In the genomic region with DNA sequence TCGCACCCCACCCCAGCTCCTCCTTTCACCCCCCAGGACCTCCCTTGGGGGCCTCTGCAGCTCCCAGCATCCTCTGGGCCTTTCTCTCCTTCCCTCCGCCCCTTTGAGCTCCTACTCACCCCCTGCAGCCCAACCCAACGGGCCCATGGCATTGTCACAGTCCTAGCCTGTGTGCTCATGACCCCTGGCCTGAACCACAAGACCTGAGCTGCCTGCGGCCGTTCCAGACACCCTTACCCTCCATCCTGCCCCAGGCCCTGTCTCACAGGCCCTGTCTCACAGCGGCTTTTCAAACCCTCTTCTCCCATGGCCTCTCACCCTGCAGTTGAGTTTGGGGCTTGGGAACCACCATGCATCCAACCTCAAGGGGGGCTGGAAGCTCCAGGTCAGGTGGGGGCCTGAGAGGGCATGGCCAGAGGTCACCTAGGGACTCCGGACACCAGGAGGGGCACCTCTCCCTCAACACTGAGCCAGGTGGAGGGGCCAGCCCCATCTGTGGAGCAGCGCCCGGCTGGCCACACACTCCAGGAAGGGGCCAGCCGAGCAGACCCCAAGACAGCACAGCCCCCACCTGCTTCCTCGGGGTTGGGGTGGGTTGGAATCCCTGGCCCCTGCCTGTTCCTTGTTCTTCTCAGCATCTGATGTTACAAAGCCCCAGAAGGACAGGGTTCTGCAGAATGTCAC, we compare ENCODE assay signal across 24 cellular contexts. TPM values are rescaled to one million over a fixed set of nuclear protein-coding genes. Genes with fewer than 3 reads are reported as not detected.
DNase-seq lines count a peak whose midpoint lies in the region; ATAC-seq, FAIRE-seq and TF ChIP-seq lines count a peak whose summit lies in the region.
"Had no signal": no experiment of that assay in that cellular context is flagged by ENCODE, and none has a peak within 500 bp of the region (broad histone marks: within the 10 kb centered on the region; RNA-seq: fewer than 3 reads in every experiment).

No MANE protein-coding gene starts in this region.

- 85% methylated on average over 11 of the region's 11 CpGs for WGBS in right cardiac atrium
- WGBS in HepG2 (ENCODE audit: low lambda C conversion rate): 63% methylated on average over 8 of the region's 11 CpGs
- WGBS in neuronal stem cell (ENCODE audit: extremely low coverage in 2 of 2, insufficient read length in 2 of 2, insufficient replicate concordance in 1 of 2), 2 donors: no CpG with 5 or more reads among the region's 11 CpGs

- H3K27ac ChIP-seq in right cardiac atrium (ENCODE audit: low read length) (no peak overlapping the region), right atrium auricular region (no peak overlapping the region), HepG2 (ENCODE audit: extremely low read length, insufficient read depth, low read length) (no peak overlapping the region), neuronal stem cell (replicated peaks; ENCODE audit: low read length) (no peak overlapping the region)
- H3K27ac ChIP-seq: 22Rv1, A549, C4-2B, GM23248, HL-60 had no signal

- H3K23ac ChIP-seq in neuronal stem cell (ENCODE audit: low read depth, low read length, poor library complexity): no peak overlapping the region

- H3K36me3 ChIP-seq in right atrium auricular region: no peaks in the 10 kb centered on the region
- no peaks in the 10 kb centered on the region for H3K36me3 ChIP-seq in HepG2 (replicated peaks in 1 of 2; ENCODE audit: control insufficient read depth in 1 of 2, insufficient read depth in 2 of 2, low read length in 2 of 2)
- no peaks in the 10 kb centered on the region for H3K36me3 ChIP-seq in neuronal stem cell (replicated peaks in 1 of 2; ENCODE audit: control insufficient read depth in 2 of 2, insufficient read depth in 2 of 2, low read length in 2 of 2)

- no peaks in the 10 kb centered on the region for H3K9me3 ChIP-seq in right cardiac atrium (ENCODE audit: control insufficient read depth, low read length)
- no peaks in the 10 kb centered on the region for H3K9me3 ChIP-seq in right atrium auricular region
- H3K9me3 ChIP-seq in HepG2 (ENCODE audit: low read length): no peaks in the 10 kb centered on the region
- no peaks in the 10 kb centered on the region for H3K9me3 ChIP-seq in neuronal stem cell (replicated peaks in 1 of 2; ENCODE audit: control insufficient read depth in 2 of 2, insufficient read depth in 1 of 2, low read depth in 1 of 2, low read length in 2 of 2)
- H3K9me3 ChIP-seq: A549 had no signal

- peak overlapping the region; percentile 71 for H3K18ac ChIP-seq in neuronal stem cell (ENCODE audit: low read length)

- peak overlapping the region; percentile 26 for H2BK15ac ChIP-seq in neuronal stem cell (ENCODE audit: low read length)

- no peak for TF ChIP-seq CTCF in right atrium auricular region (IDR thresholded peaks at IDR 0.05)
- TF ChIP-seq CTCF in HepG2 (CRISPR knock-in tag; IDR thresholded peaks at IDR 0.05): no peak
- no peak for TF ChIP-seq CTCF in type B pancreatic cell (conservative IDR thresholded peaks at IDR 0.05)

- H3K79me1 ChIP-seq in neuronal stem cell (ENCODE audit: low read depth, low read length): no peaks in the 10 kb centered on the region

- no peak overlapping the region for H2AFZ ChIP-seq in HepG2 (ENCODE audit: low read length)
- H2AFZ ChIP-seq in neuronal stem cell (ENCODE audit: low read length): peak overlapping the region; percentile 45
- H2AFZ ChIP-seq: GM23248 had no signal

- ATAC-seq in activated naive CD4-positive, alpha-beta T cell treated with anti-CD3 and anti-CD28 coated beads, Interleukin-2, amount 50 U/mL, for 72 hours: no peak
- ATAC-seq in right cardiac atrium (no peak), HepG2 (peak; percentile 16)

- no peaks in the 10 kb centered on the region for H3K27me3 ChIP-seq in right cardiac atrium (ENCODE audit: control insufficient read depth, insufficient read depth)
- H3K27me3 ChIP-seq in right atrium auricular region: no peaks in the 10 kb centered on the region
- no peaks in the 10 kb centered on the region; a peak in 1 of 5 replicates for H3K27me3 ChIP-seq in HepG2 (ENCODE audit: control insufficient read depth in 1 of 2, insufficient read depth in 2 of 2, low read length in 2 of 2)
- peaks cover 0 to 9% (median 0%) of the 10 kb centered on the region in 3 experiments for H3K27me3 ChIP-seq in neuronal stem cell (ENCODE audit: control insufficient read depth in 3 of 3, insufficient read depth in 3 of 3, low read depth in 1 of 3, low read length in 3 of 3)

- TF ChIP-seq POLR2A in HepG2 (IDR thresholded peaks at IDR 0.05; ENCODE audit: insufficient read depth in 1 of 2, low read depth in 2 of 2, low read length in 2 of 2): no peak

- H4K20me1 ChIP-seq in HepG2 (ENCODE audit: insufficient read depth, low read length): no peaks in the 10 kb centered on the region

- H3K4me3 Mint-ChIP-seq in activated naive CD4-positive, alpha-beta T cell treated with anti-CD3 and anti-CD28 coated beads, Interleukin-2, amount 50 U/mL, for 24 hours: no peak overlapping the region
- no peak overlapping the region for H3K4me3 Mint-ChIP-seq in type B pancreatic cell
- H3K4me3 Mint-ChIP-seq: CD4-positive, alpha-beta memory T cell; HFFc6 had no signal

- H2AK5ac ChIP-seq in neuronal stem cell (ENCODE audit: low read depth, low read length): peak overlapping the region; percentile 88

- H3K4me3 ChIP-seq in right cardiac atrium (ENCODE audit: low read length): no peak overlapping the region
- H3K4me3 ChIP-seq in right atrium auricular region: no peak overlapping the region
- H3K4me3 ChIP-seq in HepG2 (replicated peaks in 1 of 3; ENCODE audit: insufficient read depth in 1 of 3, low read depth in 2 of 3, low read length in 3 of 3): peak overlapping the region in 1 of 3 experiments; percentile 45; a peak in 1 of 6 replicates
- no peak overlapping the region for H3K4me3 ChIP-seq in neuronal stem cell (ENCODE audit: low read length in 2 of 2)
- H3K4me3 ChIP-seq: A549, GM23248 had no signal

- no peak overlapping the region for H2BK120ac ChIP-seq in neuronal stem cell (ENCODE audit: low read depth, low read length)

- TF ChIP-seq EP300 in HepG2 (IDR thresholded peaks at IDR 0.05; ENCODE audit: low read depth in 2 of 2, low read length in 2 of 2): no peak
- no peak for TF ChIP-seq EP300 in HepG2 (CRISPR knock-in tag; IDR thresholded peaks at IDR 0.05; ENCODE audit: borderline replicate concordance)

- H3K9me3 Mint-ChIP-seq in activated naive CD4-positive, alpha-beta T cell treated with anti-CD3 and anti-CD28 coated beads, Interleukin-2, amount 50 U/mL, for 24 hours: no peaks in the 10 kb centered on the region
- no peaks in the 10 kb centered on the region for H3K9me3 Mint-ChIP-seq in activated naive CD4-positive, alpha-beta T cell treated with anti-CD3 and anti-CD28 coated beads, Interleukin-2, amount 50 U/mL, for 72 hours
- no peaks in the 10 kb centered on the region for H3K9me3 Mint-ChIP-seq in type B pancreatic cell
- H3K9me3 Mint-ChIP-seq: HFFc6 had no signal

- peak overlapping the region; percentile 84 for H2BK12ac ChIP-seq in neuronal stem cell (ENCODE audit: low read length)

- no peaks in the 10 kb centered on the region for H3K36me3 Mint-ChIP-seq in activated naive CD4-positive, alpha-beta T cell treated with anti-CD3 and anti-CD28 coated beads, Interleukin-2, amount 50 U/mL, for 24 hours
- H3K36me3 Mint-ChIP-seq in activated naive CD4-positive, alpha-beta T cell treated with anti-CD3 and anti-CD28 coated beads, Interleukin-2, amount 50 U/mL, for 72 hours: no peaks in the 10 kb centered on the region
- peaks cover 5% of the 10 kb centered on the region for H3K36me3 Mint-ChIP-seq in type B pancreatic cell
- H3K36me3 Mint-ChIP-seq: CD4-positive, alpha-beta memory T cell had no signal

- no peak for TF ChIP-seq RAD21 in HepG2 (CRISPR knock-in tag; IDR thresholded peaks at IDR 0.05)

- POLR2A ChIA-PET in HepG2 (lab: Yijun Ruan, JAX): interaction anchor here (1.6 to 9.3 kb wide), 2 partner anchors 14 to 32 kb away, joined by 5 to 63 read pairs; no protein-coding TSS in a partner anchor

- peak overlapping the region; percentile 22 for H3K4me2 ChIP-seq in HepG2 (ENCODE audit: low read depth, low read length)
- no peak overlapping the region for H3K4me2 ChIP-seq in neuronal stem cell (ENCODE audit: insufficient read depth, low read length, poor library complexity, severe bottlenecking)
- H3K4me2 ChIP-seq: A549 had no signal

- no peaks in the 10 kb centered on the region for H3K79me2 ChIP-seq in HepG2 (ENCODE audit: insufficient read depth, low read length)

- no peak overlapping the region for H3K14ac ChIP-seq in neuronal stem cell (ENCODE audit: low read length)

- no peaks in the 10 kb centered on the region for H3K4me1 ChIP-seq in right cardiac atrium (ENCODE audit: control insufficient read depth, insufficient read depth, low read length)
- no peaks in the 10 kb centered on the region for H3K4me1 ChIP-seq in right atrium auricular region
- H3K4me1 ChIP-seq in HepG2 (ENCODE audit: insufficient read depth, low read length): peaks cover 65% of the 10 kb centered on the region
- H3K4me1 ChIP-seq in neuronal stem cell (ENCODE audit: control insufficient read depth in 2 of 2, insufficient read depth in 1 of 2, low read depth in 1 of 2, low read length in 2 of 2): peaks cover 0 to 2% of the 10 kb centered on the region in 2 donors

- peak overlapping the region; percentile 41 for H3K27ac Mint-ChIP-seq in activated naive CD4-positive, alpha-beta T cell treated with anti-CD3 and anti-CD28 coated beads, Interleukin-2, amount 50 U/mL, for 24 hours
- no peak overlapping the region for H3K27ac Mint-ChIP-seq in activated naive CD4-positive, alpha-beta T cell treated with anti-CD3 and anti-CD28 coated beads, Interleukin-2, amount 50 U/mL, for 72 hours
- H3K27ac Mint-ChIP-seq in type B pancreatic cell: no peak overlapping the region
- H3K27ac Mint-ChIP-seq: CD4-positive, alpha-beta memory T cell; HFFc6 had no signal

- peak overlapping the region; percentile 22 for H2BK5ac ChIP-seq in neuronal stem cell (ENCODE audit: low read length)

- peaks cover 4% of the 10 kb centered on the region for H3K4me1 Mint-ChIP-seq in activated naive CD4-positive, alpha-beta T cell treated with anti-CD3 and anti-CD28 coated beads, Interleukin-2, amount 50 U/mL, for 24 hours
- H3K4me1 Mint-ChIP-seq in type B pancreatic cell (ENCODE audit: unreplicated experiment): peaks cover 9% of the 10 kb centered on the region
- H3K4me1 Mint-ChIP-seq: CD4-positive, alpha-beta memory T cell had no signal

- BruUV-seq in HepG2 (replicated peaks; lab: Mats Ljungman, UMichigan): no TSS peak

- intact Hi-C loops in right cardiac atrium (cut with DNase I) (no loop called here), HepG2 (cut with micrococcal nuclease; ENCODE audit: unreplicated experiment) (no loop called here)

- no peak overlapping the region for H4K91ac ChIP-seq in neuronal stem cell (ENCODE audit: low read depth, low read length, poor library complexity)

- no peaks in the 10 kb centered on the region for H3K27me3 Mint-ChIP-seq in activated naive CD4-positive, alpha-beta T cell treated with anti-CD3 and anti-CD28 coated beads, Interleukin-2, amount 50 U/mL, for 24 hours
- H3K27me3 Mint-ChIP-seq in type B pancreatic cell: no peaks in the 10 kb centered on the region
- H3K27me3 Mint-ChIP-seq: CD4-positive, alpha-beta memory T cell had no signal

- FAIRE-seq in HepG2 (lab: Jason Lieb, UNC): no peak
- FAIRE-seq: A549, H54 had no signal

- H3K9ac ChIP-seq in HepG2 (ENCODE audit: insufficient read depth, low read depth, low read length) (no peak overlapping the region), neuronal stem cell (ENCODE audit: low read depth, low read length, poor library complexity) (no peak overlapping the region)
- H3K9ac ChIP-seq: GM23248 had no signal

- H4K8ac ChIP-seq in neuronal stem cell (ENCODE audit: low read depth, low read length): no peak overlapping the region

- DNase-seq in activated naive CD4-positive, alpha-beta T cell treated with anti-CD3 and anti-CD28 coated beads, Interleukin-2, amount 50 U/mL, for 72 hours (ENCODE audit: low spot score in 2 of 2): no peak
- DNase-seq in right cardiac atrium (peak; percentile 6 to 25 (median 13)), right atrium auricular region (ENCODE audit: low spot score) (no peak), HepG2 (ENCODE audit: low spot score) (no peak), neuronal stem cell (ENCODE audit: low spot score) (no peak), COR-L47 (lab: John Stamatoyannopoulos, UW) (no peak), type B pancreatic cell (ENCODE audit: extremely low spot score, unreplicated experiment) (no peak)
- DNase-seq: AML-193; Calu3; CD4-positive, alpha-beta memory T cell; DMS79 treated with DMSO at 0.1 percent for 48 hours; GF-D8; GM23248; HCEC 1CT; HFFc6; IMR-90 had no signal

- CTCF ChIA-PET in HepG2 (lab: Yijun Ruan, JAX; ENCODE audit: low intra/inter-chr PET ratio, low total read pairs): interaction anchor here (0.7 kb wide), 1 partner anchor 38 kb away, joined by 3 read pairs; no protein-coding TSS in a partner anchor

- no peak overlapping the region for H3K4ac ChIP-seq in neuronal stem cell (ENCODE audit: low read length)

- in situ Hi-C loops in HepG2 (cut with HindIII; ENCODE audit: extremely low pct_ligation_motif_present, low pct_unique_long_range_greater_than_20kb): no loop called here

RNA-seq across cellular contexts. Expression of a gene that starts 6.9 kb away (rescaled TPM):
- total RNA-seq in activated naive CD4-positive, alpha-beta T cell treated with anti-CD3 and anti-CD28 coated beads, Interleukin-2, amount 50 U/mL, for 72 hours: not detected
- total RNA-seq in right cardiac atrium: not detected
- not detected for polyA plus RNA-seq in right cardiac atrium
- total RNA-seq in right atrium auricular region: under 1 TPM in 1 of 2 donors, not detected in 1; 0.31 TPM
- 13.5 and 14.0 TPM in 2 replicates for total RNA-seq in HepG2 (2016; rRNA removed; fragmentation: Illumina TruSeq; extraction: Trizol)
- 3.1 and 3.7 TPM in 2 replicates for total RNA-seq in HepG2 (2016; cell fraction: cytosol; rRNA removed; fragmentation: Illumina TruSeq; extraction: Trizol; ENCODE audit: low read depth)
- 11.5 and 15.3 TPM in 2 replicates for total RNA-seq in HepG2 (2016; cell fraction: insoluble cytoplasmic fraction; rRNA removed; fragmentation: Illumina TruSeq; extraction: Trizol)
- total RNA-seq in HepG2 (2016; cell fraction: membrane; rRNA removed; fragmentation: Illumina TruSeq; extraction: Trizol): 10.1 and 12.0 TPM in 2 replicates
- 8.9 and 10.1 TPM in 2 replicates for total RNA-seq in HepG2 (2016; cell fraction: nucleus; rRNA removed; fragmentation: Illumina TruSeq; extraction: Trizol)
- polyA plus RNA-seq in HepG2 (2011; rRNA removed): 3.0 and 3.6 TPM in 2 replicates
- 2.4 and 4.2 TPM in 2 replicates for polyA plus RNA-seq in HepG2 (2011; cell fraction: cytosol; rRNA removed)
- polyA plus RNA-seq in HepG2 (2011; cell fraction: nucleus; rRNA removed): 8.9 and 9.1 TPM in 2 replicates
- 2.1 and 4.1 TPM in 2 replicates for polyA plus RNA-seq in HepG2 (2012)
- polyA plus RNA-seq in HepG2 (2016; cell fraction: cytosol; fragmentation: Illumina TruSeq; extraction: Trizol; ENCODE audit: low read depth): 3.4 TPM in 2 replicates
- polyA plus RNA-seq in HepG2 (2016; cell fraction: insoluble cytoplasmic fraction; fragmentation: Illumina TruSeq; extraction: Trizol; ENCODE audit: low read depth): 11.8 and 13.7 TPM in 2 replicates
- polyA plus RNA-seq in HepG2 (2016; cell fraction: membrane; fragmentation: Illumina TruSeq; extraction: Trizol; ENCODE audit: low read depth): 8.3 and 8.8 TPM in 2 replicates
- polyA plus RNA-seq in HepG2 (2016; cell fraction: nucleus; fragmentation: Illumina TruSeq; extraction: Trizol; ENCODE audit: insufficient read depth, low read depth): 15.9 and 16.1 TPM in 2 replicates
- 5.4 TPM in 1 of 2 replicates, not detected in the other for polyA minus RNA-seq in HepG2 (2011; rRNA and poly(A)+ RNA removed; ENCODE audit: low replicate concordance)
- polyA minus RNA-seq in HepG2 (2011; cell fraction: cytosol; rRNA and poly(A)+ RNA removed): 1.8 and 2.0 TPM in 2 replicates
- polyA minus RNA-seq in HepG2 (2011; cell fraction: nucleus; rRNA and poly(A)+ RNA removed): 1.3 and 2.5 TPM in 2 replicates
- polyA plus RNA-seq in neuronal stem cell (2013, experiment 1 of 2): not detected
- polyA plus RNA-seq in neuronal stem cell (2013, experiment 2 of 2): not detected
- total RNA-seq in type B pancreatic cell (ENCODE audit: low replicate concordance): 62.0 and 157 TPM in 2 replicates
- total RNA-seq: CD4-positive, alpha-beta memory T cell; GM23248; HFFc6; HT1080; IMR-90 had no signal
- polyA plus RNA-seq: A549; BJ; CD4-positive, alpha-beta memory T cell; GM23248; IMR-90 had no signal

RNA-seq across cellular contexts. Expression of a gene that starts 17.1 kb away (rescaled TPM):
- not detected for total RNA-seq in activated naive CD4-positive, alpha-beta T cell treated with anti-CD3 and anti-CD28 coated beads, Interleukin-2, amount 50 U/mL, for 72 hours
- total RNA-seq in right cardiac atrium: under 1 TPM in 1 of 4 donors, not detected in 3; 0.03 TPM
- polyA plus RNA-seq in right cardiac atrium: not detected
- not detected for total RNA-seq in right atrium auricular region
- total RNA-seq in HepG2 (2016; rRNA removed; fragmentation: Illumina TruSeq; extraction: Trizol): not detected in 2 replicates
- total RNA-seq in HepG2 (2016; cell fraction: cytosol; rRNA removed; fragmentation: Illumina TruSeq; extraction: Trizol; ENCODE audit: low read depth): not detected in 2 replicates
- 0.02 TPM in 1 of 2 replicates, not detected in the other for total RNA-seq in HepG2 (2016; cell fraction: insoluble cytoplasmic fraction; rRNA removed; fragmentation: Illumina TruSeq; extraction: Trizol)
- not detected in 2 replicates for total RNA-seq in HepG2 (2016; cell fraction: membrane; rRNA removed; fragmentation: Illumina TruSeq; extraction: Trizol)
- not detected in 2 replicates for total RNA-seq in HepG2 (2016; cell fraction: nucleus; rRNA removed; fragmentation: Illumina TruSeq; extraction: Trizol)
- polyA plus RNA-seq in HepG2 (2011; rRNA removed): not detected in 2 replicates
- not detected in 2 replicates for polyA plus RNA-seq in HepG2 (2011; cell fraction: cytosol; rRNA removed)
- polyA plus RNA-seq in HepG2 (2011; cell fraction: nucleus; rRNA removed): 0.03 TPM in 1 of 2 replicates, not detected in the other
- polyA plus RNA-seq in HepG2 (2012): 0.13 and 0.15 TPM in 2 replicates
- polyA plus RNA-seq in HepG2 (2016; cell fraction: cytosol; fragmentation: Illumina TruSeq; extraction: Trizol; ENCODE audit: low read depth): not detected in 2 replicates
- polyA plus RNA-seq in HepG2 (2016; cell fraction: insoluble cytoplasmic fraction; fragmentation: Illumina TruSeq; extraction: Trizol; ENCODE audit: low read depth): not detected in 2 replicates
- not detected in 2 replicates for polyA plus RNA-seq in HepG2 (2016; cell fraction: membrane; fragmentation: Illumina TruSeq; extraction: Trizol; ENCODE audit: low read depth)
- not detected in 2 replicates for polyA plus RNA-seq in HepG2 (2016; cell fraction: nucleus; fragmentation: Illumina TruSeq; extraction: Trizol; ENCODE audit: insufficient read depth, low read depth)
- not detected in 2 replicates for polyA minus RNA-seq in HepG2 (2011; rRNA and poly(A)+ RNA removed; ENCODE audit: low replicate concordance)
- not detected in 2 replicates for polyA minus RNA-seq in HepG2 (2011; cell fraction: cytosol; rRNA and poly(A)+ RNA removed)
- polyA minus RNA-seq in HepG2 (2011; cell fraction: nucleus; rRNA and poly(A)+ RNA removed): not detected in 2 replicates
- polyA plus RNA-seq in neuronal stem cell (2013, experiment 1 of 2): not detected
- not detected for polyA plus RNA-seq in neuronal stem cell (2013, experiment 2 of 2)
- total RNA-seq in type B pancreatic cell (ENCODE audit: low replicate concordance): 0.68 and 0.98 TPM in 2 replicates
- total RNA-seq: Calu3; CD4-positive, alpha-beta memory T cell; HFFc6; HT1080; IMR-90 had no signal
- polyA plus RNA-seq: A549; BJ; CD4-positive, alpha-beta memory T cell; GM23248; IMR-90 had no signal

RNA-seq across cellular contexts. Expression of a gene that starts 20.4 kb away (rescaled TPM):
- not detected for total RNA-seq in activated naive CD4-positive, alpha-beta T cell treated with anti-CD3 and anti-CD28 coated beads, Interleukin-2, amount 50 U/mL, for 72 hours
- total RNA-seq in right cardiac atrium (not detected), right atrium auricular region (not detected), HepG2 (2016; rRNA removed; fragmentation: Illumina TruSeq; extraction: Trizol) (30.5 and 41.9 TPM in 2 replicates), type B pancreatic cell (ENCODE audit: low replicate concordance) (0.51 and 1.00 TPM in 2 replicates)
- polyA plus RNA-seq in right cardiac atrium (0.14 TPM), HepG2 (2011; rRNA removed) (96.1 and 133 TPM in 2 replicates)
- 13.0 and 14.7 TPM in 2 replicates for total RNA-seq in HepG2 (2016; cell fraction: cytosol; rRNA removed; fragmentation: Illumina TruSeq; extraction: Trizol; ENCODE audit: low read depth)
- total RNA-seq in HepG2 (2016; cell fraction: insoluble cytoplasmic fraction; rRNA removed; fragmentation: Illumina TruSeq; extraction: Trizol): 26.6 and 43.3 TPM in 2 replicates
- 16.6 and 19.6 TPM in 2 replicates for total RNA-seq in HepG2 (2016; cell fraction: membrane; rRNA removed; fragmentation: Illumina TruSeq; extraction: Trizol)
- 38.2 and 44.0 TPM in 2 replicates for total RNA-seq in HepG2 (2016; cell fraction: nucleus; rRNA removed; fragmentation: Illumina TruSeq; extraction: Trizol)
- polyA plus RNA-seq in HepG2 (2011; cell fraction: cytosol; rRNA removed): 35.6 and 52.0 TPM in 2 replicates
- polyA plus RNA-seq in HepG2 (2011; cell fraction: nucleus; rRNA removed): 938 and 1,041 TPM in 2 replicates
- 57.7 and 74.1 TPM in 2 replicates for polyA plus RNA-seq in HepG2 (2012)
- polyA plus RNA-seq in HepG2 (2016; cell fraction: cytosol; fragmentation: Illumina TruSeq; extraction: Trizol; ENCODE audit: low read depth): 16.7 and 17.4 TPM in 2 replicates
- polyA plus RNA-seq in HepG2 (2016; cell fraction: insoluble cytoplasmic fraction; fragmentation: Illumina TruSeq; extraction: Trizol; ENCODE audit: low read depth): 26.4 and 36.5 TPM in 2 replicates
- 15.2 and 17.5 TPM in 2 replicates for polyA plus RNA-seq in HepG2 (2016; cell fraction: membrane; fragmentation: Illumina TruSeq; extraction: Trizol; ENCODE audit: low read depth)
- polyA plus RNA-seq in HepG2 (2016; cell fraction: nucleus; fragmentation: Illumina TruSeq; extraction: Trizol; ENCODE audit: insufficient read depth, low read depth): 101 and 109 TPM in 2 replicates
- polyA minus RNA-seq in HepG2 (2011; rRNA and poly(A)+ RNA removed; ENCODE audit: low replicate concordance): 67.0 TPM in 1 of 2 replicates, not detected in the other
- 22.8 and 31.0 TPM in 2 replicates for polyA minus RNA-seq in HepG2 (2011; cell fraction: cytosol; rRNA and poly(A)+ RNA removed)
- 64.6 and 66.1 TPM in 2 replicates for polyA minus RNA-seq in HepG2 (2011; cell fraction: nucleus; rRNA and poly(A)+ RNA removed)
- polyA plus RNA-seq in neuronal stem cell (2013, experiment 1 of 2): not detected
- not detected for polyA plus RNA-seq in neuronal stem cell (2013, experiment 2 of 2)
- total RNA-seq: Calu3; CD4-positive, alpha-beta memory T cell; GM23248; HFFc6; HT1080; IMR-90 had no signal
- polyA plus RNA-seq: A549; BJ; CD4-positive, alpha-beta memory T cell; GM23248; IMR-90 had no signal

Comparison
In these comparisons a context has a peak if more than half of its experiments do, and no peak if none do; other contexts are left out.
1. DNase-seq: peak in right cardiac atrium (3 of 3); none in activated naive CD4-positive, alpha-beta T cell treated with anti-CD3 and anti-CD28 coated beads, Interleukin-2, amount 50 U/mL, for 72 hours (0 of 2), right atrium auricular region (single experiment), HepG2 (single experiment), neuronal stem cell (single experiment), COR-L47 (single experiment) and type B pancreatic cell (single experiment).